8 cellular contexts compared by ENCODE assay signal in genomic region chr10:104337985-104338735, GRCh38. TPM values are rescaled to one million over a fixed set of nuclear protein-coding genes. Genes with fewer than 3 reads are reported as not detected.
DNase-seq lines count a peak whose midpoint lies in the region; TF ChIP-seq lines count a peak whose summit lies in the region.

Gene ITPRIP (minus strand): TSS chr10:104338465. CDS start chr10:104316051, 22,414 bp downstream.

- H3K9me2 ChIP-seq in GM23248 (ENCODE audit: insufficient read depth), result no peaks in the 10 kb centered on the region

- TF ChIP-seq POLR2A in spleen (IDR thresholded peaks at IDR 0.05), result peak in 2 of 3 donors; percentile 71 to 94

- intact Hi-C loops in spleen (cut with DNase I; ENCODE audit: low total_unique reads), result no loop called here

- 1 to 2% methylated on average over 66 to 68 of the region's 70 CpGs for WGBS in GM23248 (ENCODE audit: low coverage in 1 of 2, low lambda C conversion rate in 2 of 2, missing lambda C conversion rate in 2 of 2), 2 experiments
- WGBS in spleen, 5 donors, result 0 to 1% (median 0%) methylated on average over 34 to 70 of the region's 70 CpGs

- H3K4me1 ChIP-seq in GM23248 (ENCODE audit: insufficient read depth), result peaks cover 30% of the 10 kb centered on the region
- peaks cover 34% of the 10 kb centered on the region for H3K4me1 ChIP-seq in iPS-20b (ENCODE audit: insufficient read depth, low read length)
- H3K4me1 ChIP-seq in spleen, result peaks cover 28 to 71% (median 56%) of the 10 kb centered on the region in 6 donors

- H3K4me3 ChIP-seq in GM23248 (peak within 1 kb of the TSS; percentile 95), brain microvascular endothelial cell (ENCODE audit: low read depth, low read length) (peak within 1 kb of the TSS; percentile 96), iPS-20b (ENCODE audit: low read length) (peak within 1 kb of the TSS; percentile 95), spleen (peak within 1 kb of the TSS; percentile 76 to 97 (median 94))

- peak within 1 kb of the TSS; percentile 94 for H3K4me2 ChIP-seq in GM23248 (ENCODE audit: unreplicated experiment)

- H2AFZ ChIP-seq in GM23248, result peak within 1 kb of the TSS; percentile 78

- H3F3A ChIP-seq in GM23248 (ENCODE audit: insufficient read depth), result peaks cover 20% of the 10 kb centered on the region; the same call in 1 of the 2 replicates

- no peaks in the 10 kb centered on the region for H4K20me1 ChIP-seq in GM23248 (ENCODE audit: insufficient read depth)

- in situ Hi-C loops in GM23248 (cut with MboI), result no loop called here
- in situ Hi-C loops in brain microvascular endothelial cell (cut with HindIII; ENCODE audit: low pct_ligation_motif_present, low sequenced_read_pairs), result no loop called here

- H3K9ac ChIP-seq in GM23248 (peak within 1 kb of the TSS; percentile 94), iPS-20b (ENCODE audit: low read depth, low read length) (peak within 1 kb of the TSS; percentile 92)

- TF ChIP-seq CTCF in GM10266 (IDR thresholded peaks at IDR 0.05; ENCODE audit: control insufficient read depth, insufficient read depth, low read depth, missing control alignments) (peak; percentile 14), brain microvascular endothelial cell (IDR thresholded peaks at IDR 0.05; ENCODE audit: low read depth, low read length, missing control alignments) (peak; percentile 33), spleen (IDR thresholded peaks at IDR 0.05 in 8 of 11, conservative IDR thresholded peaks at IDR 0.05 in 3 of 11) (peak in 2 of 11 experiments; percentile 20 to 22)

- peak within 1 kb of the TSS; percentile 98 for H3K27ac ChIP-seq in GM23248
- H3K27ac ChIP-seq in brain microvascular endothelial cell, result peak within 1 kb of the TSS; percentile 98
- peak within 1 kb of the TSS; percentile 64 for H3K27ac ChIP-seq in iPS-20b (ENCODE audit: low read length)
- peak within 1 kb of the TSS; percentile 97 to 100 (median 98) for H3K27ac ChIP-seq in spleen

- DNase-seq in GM10266 (ENCODE audit: extremely low spot score) (peak; percentile 66), GM23248 (peak; percentile 93), LHCN-M2 (ENCODE audit: low read depth) (peak; percentile 84), UCSD-AML1 (lab: John Stamatoyannopoulos, UW; ENCODE audit: unreplicated experiment) (peak; percentile 81), brain microvascular endothelial cell (peak; percentile 79), spleen (peak; percentile 93), NCI-H524 treated with DMSO at 0.1 percent for 48 hours (lab: John Stamatoyannopoulos, UW) (no peak)

- H3K9me3 ChIP-seq in GM23248 (ENCODE audit: low read depth), result no peaks in the 10 kb centered on the region
- no peaks in the 10 kb centered on the region for H3K9me3 ChIP-seq in iPS-20b (ENCODE audit: insufficient read depth, low read depth, low read length)
- H3K9me3 ChIP-seq in spleen, result no peaks in the 10 kb centered on the region

- H3K36me3 ChIP-seq in GM23248 (ENCODE audit: low read depth), result no peaks in the 10 kb centered on the region
- H3K36me3 ChIP-seq in brain microvascular endothelial cell (replicated peaks), result peaks cover 29% of the 10 kb centered on the region
- peaks cover 4% of the 10 kb centered on the region; the same call in 1 of the 2 replicates for H3K36me3 ChIP-seq in iPS-20b (ENCODE audit: insufficient read depth, low read depth, low read length)
- peaks cover 0 to 19% (median 0%) of the 10 kb centered on the region in 6 donors for H3K36me3 ChIP-seq in spleen

- no peaks in the 10 kb centered on the region for H3K27me3 ChIP-seq in GM23248 (replicated peaks; ENCODE audit: insufficient read depth)
- H3K27me3 ChIP-seq in brain microvascular endothelial cell (replicated peaks), result no peaks in the 10 kb centered on the region
- peaks cover 9% of the 10 kb centered on the region for H3K27me3 ChIP-seq in iPS-20b (ENCODE audit: insufficient read depth, low read length)
- H3K27me3 ChIP-seq in spleen (replicated peaks in 1 of 7), result no peaks in the 10 kb centered on the region

- H3K79me2 ChIP-seq in GM23248 (ENCODE audit: insufficient read depth), result peaks cover 50% of the 10 kb centered on the region

RNA-seq across cellular contexts. Expression of gene ITPRIP, which starts in this region (rescaled TPM):
- total RNA-seq in GM23248 (2014; rRNA removed; shearing (Covaris generic)), result 9.6 and 11.3 TPM in 2 replicates
- polyA plus RNA-seq in GM23248 (2016; fragmentation: Nextera tagmentation; extraction: Ambion mirVana), result 24.7 and 27.2 TPM in 2 replicates
- 20.0 and 26.6 TPM in 2 replicates for total RNA-seq in LHCN-M2 (2014; rRNA removed)
- polyA plus RNA-seq in LHCN-M2 (2012), result 9.1 TPM
- total RNA-seq in spleen, result 10 to 100 TPM; 21.6 to 37.8 (median 32.3) TPM
- polyA plus RNA-seq in spleen, result 1 to 10 TPM; 7.2 to 9.5 (median 8.5) TPM
